In genomic region chr12:22667122-22667521, GRCh38 we compare ENCODE assay signal across 1 cellular context.
TF ChIP-seq lines count a peak whose summit lies in the region.

No MANE protein-coding gene starts in this region.

TF ChIP-seq in HepG2, 621 proteins besides CTCF, POLR2A, EP300 and RAD21:
- peak; percentile 61 for TF ChIP-seq MAFF (IDR thresholded peaks at IDR 0.05; ENCODE audit: low read depth, low read length)
- peak; percentile 51 to 74; a peak in 3 of 4 replicates for TF ChIP-seq MAFK (conservative IDR thresholded peaks at IDR 0.05 in 1 of 2, IDR thresholded peaks at IDR 0.05 in 1 of 2; ENCODE audit: low read length in 2 of 2)
- no peak for TF ChIP-seq ZSCAN25 (CRISPR knock-in tag; IDR thresholded peaks at IDR 0.05)
